In genomic region chr6:74677463-74677862, GRCh38 we compare ENCODE assay signal across 1 cellular context.
A peak's percentile ranks its signal among the peaks of the same experiment; 100 is the strongest.
TF ChIP-seq lines count a peak whose summit lies in the region.

No MANE protein-coding gene starts in this region.

TF ChIP-seq in HEK293, 187 proteins besides CTCF, POLR2A, EP300 and RAD21 (continued from another document and continues in another):
- TF ChIP-seq, protein P1, sequence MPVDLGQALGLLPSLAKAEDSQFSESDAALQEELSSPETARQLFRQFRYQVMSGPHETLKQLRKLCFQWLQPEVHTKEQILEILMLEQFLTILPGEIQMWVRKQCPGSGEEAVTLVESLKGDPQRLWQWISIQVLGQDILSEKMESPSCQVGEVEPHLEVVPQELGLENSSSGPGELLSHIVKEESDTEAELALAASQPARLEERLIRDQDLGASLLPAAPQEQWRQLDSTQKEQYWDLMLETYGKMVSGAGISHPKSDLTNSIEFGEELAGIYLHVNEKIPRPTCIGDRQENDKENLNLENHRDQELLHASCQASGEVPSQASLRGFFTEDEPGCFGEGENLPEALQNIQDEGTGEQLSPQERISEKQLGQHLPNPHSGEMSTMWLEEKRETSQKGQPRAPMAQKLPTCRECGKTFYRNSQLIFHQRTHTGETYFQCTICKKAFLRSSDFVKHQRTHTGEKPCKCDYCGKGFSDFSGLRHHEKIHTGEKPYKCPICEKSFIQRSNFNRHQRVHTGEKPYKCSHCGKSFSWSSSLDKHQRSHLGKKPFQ (tag by site-specific recombination; IDR thresholded peaks at IDR 0.05): no peak
- TF ChIP-seq MEIS1 (CRISPR knock-in tag; IDR thresholded peaks at IDR 0.05; ENCODE audit: borderline replicate concordance) (no peak), ZNF114 (tag by site-specific recombination; IDR thresholded peaks at IDR 0.05) (no peak), TSHZ1 (tag by site-specific recombination; IDR thresholded peaks at IDR 0.05; ENCODE audit: borderline replicate concordance) (no peak), ZNF658 (tag by site-specific recombination; IDR thresholded peaks at IDR 0.05) (no peak), ZNF23 (tag by site-specific recombination; IDR thresholded peaks at IDR 0.05; ENCODE audit: borderline replicate concordance) (no peak), ZNF560 (tag by site-specific recombination; IDR thresholded peaks at IDR 0.05; ENCODE audit: borderline replicate concordance) (0 out of 2 replicates have a peak, but pooled peaks have one; percentile 40), ZNF654 (tag by site-specific recombination; IDR thresholded peaks at IDR 0.05; ENCODE audit: low read depth) (peak; percentile 29), ZNF394 (tag by site-specific recombination; IDR thresholded peaks at IDR 0.05; ENCODE audit: borderline replicate concordance) (peak; percentile 79; the same call in 1 of the 2 replicates), ZNF274 (IDR thresholded peaks at IDR 0.05; ENCODE audit: low read length) (no peak), ZNF274 (tag by site-specific recombination; IDR thresholded peaks at IDR 0.05; ENCODE audit: borderline replicate concordance) (no peak), ZNF830 (tag by site-specific recombination; IDR thresholded peaks at IDR 0.05; ENCODE audit: low read depth) (no peak), ZNF366 (tag by site-specific recombination; conservative IDR thresholded peaks at IDR 0.05) (no peak), KLF10 (tag by site-specific recombination; IDR thresholded peaks at IDR 0.05) (no peak), ZNF529 (tag by site-specific recombination; IDR thresholded peaks at IDR 0.05; ENCODE audit: insufficient replicate concordance) (no peak), PRDM2 (tag by site-specific recombination; IDR thresholded peaks at IDR 0.05; ENCODE audit: borderline replicate concordance) (no peak), ZNF514 (tag by site-specific recombination; IDR thresholded peaks at IDR 0.05) (no peak), ZEB2 (tag by site-specific recombination; IDR thresholded peaks at IDR 0.05) (no peak), OVOL3 (tag by site-specific recombination; IDR thresholded peaks at IDR 0.05) (no peak), ZBTB20 (tag by site-specific recombination; IDR thresholded peaks at IDR 0.05) (no peak), BCL11B (tag by site-specific recombination; IDR thresholded peaks at IDR 0.05; ENCODE audit: low read depth) (no peak), ZNF488 (tag by site-specific recombination; IDR thresholded peaks at IDR 0.05) (no peak), ZNF501 (tag by site-specific recombination; IDR thresholded peaks at IDR 0.05) (no peak), ZNF768 (tag by site-specific recombination; IDR thresholded peaks at IDR 0.05) (no peak), ZNF843 (tag by site-specific recombination; IDR thresholded peaks at IDR 0.05) (no peak), ZNF248 (tag by site-specific recombination; IDR thresholded peaks at IDR 0.05) (no peak), ZFP37 (tag by site-specific recombination; IDR thresholded peaks at IDR 0.05) (no peak), WT1 (tag by site-specific recombination; IDR thresholded peaks at IDR 0.05) (no peak), ZNF214 (tag by site-specific recombination; IDR thresholded peaks at IDR 0.05; ENCODE audit: borderline replicate concordance) (no peak), REST (tag by site-specific recombination; IDR thresholded peaks at IDR 0.05) (no peak; the same call in 1 of the 2 replicates), GFI1B (tag by site-specific recombination; IDR thresholded peaks at IDR 0.05) (no peak), GLI4 (tag by site-specific recombination; IDR thresholded peaks at IDR 0.05) (no peak)
- TF ChIP-seq, protein P2, sequence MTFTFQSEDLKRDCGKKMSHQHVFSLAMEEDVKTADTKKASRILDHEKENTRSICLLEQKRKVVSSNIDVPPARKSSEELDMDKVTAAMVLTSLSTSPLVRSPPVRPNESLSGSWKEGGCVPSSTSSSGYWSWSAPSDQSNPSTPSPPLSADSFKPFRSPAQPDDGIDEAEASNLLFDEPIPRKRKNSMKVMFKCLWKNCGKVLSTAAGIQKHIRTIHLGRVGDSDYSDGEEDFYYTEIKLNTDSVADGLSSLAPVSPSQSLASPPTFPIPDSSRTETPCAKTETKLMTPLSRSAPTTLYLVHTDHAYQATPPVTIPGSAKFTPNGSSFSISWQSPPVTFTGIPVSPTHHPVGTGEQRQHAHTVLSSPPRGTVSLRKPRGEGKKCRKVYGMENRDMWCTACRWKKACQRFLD (tag by site-specific recombination; IDR thresholded peaks at IDR 0.05): no peak
- TF ChIP-seq, protein P3, sequence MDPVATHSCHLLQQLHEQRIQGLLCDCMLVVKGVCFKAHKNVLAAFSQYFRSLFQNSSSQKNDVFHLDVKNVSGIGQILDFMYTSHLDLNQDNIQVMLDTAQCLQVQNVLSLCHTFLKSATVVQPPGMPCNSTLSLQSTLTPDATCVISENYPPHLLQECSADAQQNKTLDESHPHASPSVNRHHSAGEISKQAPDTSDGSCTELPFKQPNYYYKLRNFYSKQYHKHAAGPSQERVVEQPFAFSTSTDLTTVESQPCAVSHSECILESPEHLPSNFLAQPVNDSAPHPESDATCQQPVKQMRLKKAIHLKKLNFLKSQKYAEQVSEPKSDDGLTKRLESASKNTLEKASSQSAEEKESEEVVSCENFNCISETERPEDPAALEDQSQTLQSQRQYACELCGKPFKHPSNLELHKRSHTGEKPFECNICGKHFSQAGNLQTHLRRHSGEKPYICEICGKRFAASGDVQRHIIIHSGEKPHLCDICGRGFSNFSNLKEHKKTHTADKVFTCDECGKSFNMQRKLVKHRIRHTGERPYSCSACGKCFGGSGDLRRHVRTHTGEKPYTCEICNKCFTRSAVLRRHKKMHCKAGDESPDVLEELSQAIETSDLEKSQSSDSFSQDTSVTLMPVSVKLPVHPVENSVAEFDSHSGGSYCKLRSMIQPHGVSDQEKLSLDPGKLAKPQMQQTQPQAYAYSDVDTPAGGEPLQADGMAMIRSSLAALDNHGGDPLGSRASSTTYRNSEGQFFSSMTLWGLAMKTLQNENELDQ (tag by site-specific recombination; IDR thresholded peaks at IDR 0.05; ENCODE audit: low read depth): no peak
- TF ChIP-seq, protein P4, sequence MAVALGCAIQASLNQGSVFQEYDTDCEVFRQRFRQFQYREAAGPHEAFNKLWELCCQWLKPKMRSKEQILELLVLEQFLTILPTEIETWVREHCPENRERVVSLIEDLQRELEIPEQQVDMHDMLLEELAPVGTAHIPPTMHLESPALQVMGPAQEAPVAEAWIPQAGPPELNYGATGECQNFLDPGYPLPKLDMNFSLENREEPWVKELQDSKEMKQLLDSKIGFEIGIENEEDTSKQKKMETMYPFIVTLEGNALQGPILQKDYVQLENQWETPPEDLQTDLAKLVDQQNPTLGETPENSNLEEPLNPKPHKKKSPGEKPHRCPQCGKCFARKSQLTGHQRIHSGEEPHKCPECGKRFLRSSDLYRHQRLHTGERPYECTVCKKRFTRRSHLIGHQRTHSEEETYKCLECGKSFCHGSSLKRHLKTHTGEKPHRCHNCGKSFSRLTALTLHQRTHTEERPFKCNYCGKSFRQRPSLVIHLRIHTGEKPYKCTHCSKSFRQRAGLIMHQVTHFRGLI (tag by site-specific recombination; IDR thresholded peaks at IDR 0.05): no peak
- TF ChIP-seq, protein P5, sequence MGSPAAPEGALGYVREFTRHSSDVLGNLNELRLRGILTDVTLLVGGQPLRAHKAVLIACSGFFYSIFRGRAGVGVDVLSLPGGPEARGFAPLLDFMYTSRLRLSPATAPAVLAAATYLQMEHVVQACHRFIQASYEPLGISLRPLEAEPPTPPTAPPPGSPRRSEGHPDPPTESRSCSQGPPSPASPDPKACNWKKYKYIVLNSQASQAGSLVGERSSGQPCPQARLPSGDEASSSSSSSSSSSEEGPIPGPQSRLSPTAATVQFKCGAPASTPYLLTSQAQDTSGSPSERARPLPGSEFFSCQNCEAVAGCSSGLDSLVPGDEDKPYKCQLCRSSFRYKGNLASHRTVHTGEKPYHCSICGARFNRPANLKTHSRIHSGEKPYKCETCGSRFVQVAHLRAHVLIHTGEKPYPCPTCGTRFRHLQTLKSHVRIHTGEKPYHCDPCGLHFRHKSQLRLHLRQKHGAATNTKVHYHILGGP (tag by site-specific recombination; IDR thresholded peaks at IDR 0.05): no peak
